ENCODE assay signal across 18 cellular contexts in genomic region chrX:20545538-20545937, GRCh38.
"Had no signal": no experiment of that assay in that cellular context is flagged by ENCODE, and none has a peak within 500 bp of the region (broad histone marks: within the 10 kb centered on the region; RNA-seq: fewer than 3 reads in every experiment).

No MANE protein-coding gene starts in this region.

- H3K36me3 ChIP-seq: breast epithelium, pancreas, spleen, tibial artery had no signal

- ATAC-seq: activated CD8-positive, alpha-beta T cell treated with anti-CD3 and anti-CD28 coated beads for 36 hours; naive thymus-derived CD8-positive, alpha-beta T cell; pancreas; sciatic nerve; stimulated activated memory B cell treated with anti-CD40 and anti-IgM and Interleukin-4, amounts not matched to agents 10 μg/mL and 1 μg/mL and 100 μg/mL, for 72 hours had no signal

- H3K4me3 ChIP-seq: breast epithelium, pancreas, spleen, tibial artery had no signal

- H3K27me3 Mint-ChIP-seq: activated CD4-positive, alpha-beta T cell treated with anti-CD3 and anti-CD28 coated beads, Interleukin-2, amount 10 ng/mL, durations not matched to agents 24 days and 14 days; activated CD8-positive, alpha-beta T cell treated with anti-CD3 and anti-CD28 coated beads for 36 hours; activated naive CD8-positive, alpha-beta T cell treated with anti-CD3 and anti-CD28 coated beads, Interleukin-2, amount 10 ng/mL, durations not matched to agents 7 days and 5 days; memory B cell; stimulated activated memory B cell treated with anti-CD40 and anti-IgM and Interleukin-4, amounts not matched to agents 10 μg/mL and 1 μg/mL and 100 μg/mL, for 72 hours had no signal

- H3K4me1 ChIP-seq: breast epithelium, pancreas, spleen had no signal

- H3K27ac Mint-ChIP-seq: activated CD4-positive, alpha-beta T cell treated with anti-CD3 and anti-CD28 coated beads, Interleukin-2, amount 10 ng/mL, durations not matched to agents 24 days and 14 days; activated CD8-positive, alpha-beta T cell treated with anti-CD3 and anti-CD28 coated beads for 36 hours; activated naive CD8-positive, alpha-beta T cell treated with anti-CD3 and anti-CD28 coated beads, Interleukin-2, amount 10 ng/mL, durations not matched to agents 7 days and 5 days; activated T-cell treated with anti-CD3 and anti-CD28 coated beads, Interleukin-2, amount 50 U/mL, for 24 hours; activated T-helper 2 cell treated with anti-CD3 and anti-CD28 coated beads, Interferon-gamma antibody, Interleukin-2, Interleukin-4, amounts not matched to agents 10 μg/mL and 5 μg/mL and 100 μg/mL, durations not matched to agents 14 hours and 24 hours and 36 hours; immature natural killer cell; memory B cell; naive thymus-derived CD8-positive, alpha-beta T cell; stimulated activated memory B cell treated with anti-CD40 and anti-IgM and Interleukin-4, amounts not matched to agents 10 μg/mL and 1 μg/mL and 100 μg/mL, for 72 hours had no signal

- H3K4me3 Mint-ChIP-seq: activated CD4-positive, alpha-beta T cell treated with anti-CD3 and anti-CD28 coated beads, Interleukin-2, amount 10 ng/mL, durations not matched to agents 24 days and 14 days; activated CD8-positive, alpha-beta T cell treated with anti-CD3 and anti-CD28 coated beads for 36 hours; activated naive CD8-positive, alpha-beta T cell treated with anti-CD3 and anti-CD28 coated beads, Interleukin-2, amount 10 ng/mL, durations not matched to agents 7 days and 5 days; activated T-cell treated with anti-CD3 and anti-CD28 coated beads, Interleukin-2, amount 50 U/mL, for 24 hours; immature natural killer cell; memory B cell; naive thymus-derived CD8-positive, alpha-beta T cell; stimulated activated memory B cell treated with anti-CD40 and anti-IgM and Interleukin-4, amounts not matched to agents 10 μg/mL and 1 μg/mL and 100 μg/mL, for 72 hours had no signal

- H3K36me3 Mint-ChIP-seq: activated naive CD8-positive, alpha-beta T cell treated with anti-CD3 and anti-CD28 coated beads, Interleukin-2, amount 10 ng/mL, durations not matched to agents 7 days and 5 days; immature natural killer cell; stimulated activated memory B cell treated with anti-CD40 and anti-IgM and Interleukin-4, amounts not matched to agents 10 μg/mL and 1 μg/mL and 100 μg/mL, for 72 hours had no signal

- H3K9me3 ChIP-seq: pancreas had no signal

- H3K27ac ChIP-seq: breast epithelium, pancreas, spleen had no signal

- H3K4me1 Mint-ChIP-seq: activated naive CD8-positive, alpha-beta T cell treated with anti-CD3 and anti-CD28 coated beads, Interleukin-2, amount 10 ng/mL, durations not matched to agents 7 days and 5 days; immature natural killer cell; memory B cell; naive thymus-derived CD8-positive, alpha-beta T cell; stimulated activated memory B cell treated with anti-CD40 and anti-IgM and Interleukin-4, amounts not matched to agents 10 μg/mL and 1 μg/mL and 100 μg/mL, for 72 hours had no signal

- H3K27me3 ChIP-seq: pancreas, spleen, tibial artery had no signal

- DNase-seq: activated CD4-positive, alpha-beta T cell treated with anti-CD3 and anti-CD28 coated beads, Interleukin-2, amount 10 ng/mL, durations not matched to agents 24 days and 14 days; activated CD4-positive, CD25-positive, alpha-beta regulatory T cell; activated CD8-positive, alpha-beta T cell treated with anti-CD3 and anti-CD28 coated beads for 36 hours; activated naive CD4-positive, alpha-beta T cell treated with Interleukin-2 at 50 U/mL for 16 hours; activated naive CD8-positive, alpha-beta T cell treated with anti-CD3 and anti-CD28 coated beads, Interleukin-2, amount 10 ng/mL, durations not matched to agents 7 days and 5 days; activated T-cell treated with anti-CD3 and anti-CD28 coated beads, Interleukin-2, amount 50 U/mL, for 24 hours; immature natural killer cell; naive thymus-derived CD8-positive, alpha-beta T cell; pancreas; spleen; stimulated activated CD4-positive, alpha-beta T cell treated with anti-CD3 and anti-CD28 coated beads, Interleukin-4, amount 100 ng/mL, for 4 hours; substantia nigra; tibial artery had no signal
